ENCODE assay signal across 29 cellular contexts in genomic region chr1:19825298-19825697, GRCh38. TPM values are rescaled to one million over a fixed set of nuclear protein-coding genes. Genes with fewer than 3 reads are reported as not detected.
A peak's percentile ranks its signal among the peaks of the same experiment; 100 is the strongest.
DNase-seq lines count a peak whose midpoint lies in the region; ATAC-seq lines count a peak whose summit lies in the region.
"Had no signal": no experiment of that assay in that cellular context is flagged by ENCODE, and none has a peak within 500 bp of the region (broad histone marks: within the 10 kb centered on the region; RNA-seq: fewer than 3 reads in every experiment).

No MANE protein-coding gene starts in this region.

- DNase-seq in DMS153 (lab: John Stamatoyannopoulos, UW), result peak; percentile 12
- DNase-seq in DMS153 treated with DMSO at 0.1 percent for 48 hours (lab: John Stamatoyannopoulos, UW; ENCODE audit: unreplicated experiment), result no peak
- DNase-seq in RPMI8226, result peak; percentile 49
- peak; percentile 64 for DNase-seq in iPS DF 6.9 (ENCODE audit: low read depth, low spot score)
- peak; percentile 42 for DNase-seq in posterior vena cava (ENCODE audit: low spot score)
- no peak for DNase-seq in AG20443 (ENCODE audit: low spot score)
- DNase-seq: activated CD4-positive, alpha-beta memory T cell treated with anti-CD3 and anti-CD28 coated beads for 36 hours; activated naive CD4-positive, alpha-beta T cell treated with anti-CD3 and anti-CD28 coated beads, Interleukin-2, amount 10 ng/mL, durations not matched to agents 7 days and 5 days; anterior cingulate cortex; effector memory CD8-positive, alpha-beta T cell; GF-D8; head of caudate nucleus; mammary epithelial cell; MM.1S; naive thymus-derived CD4-positive, alpha-beta T cell; NCI-H187 treated with DMSO at 0.1 percent for 48 hours; posterior cingulate gyrus; stimulated activated CD4-positive, alpha-beta T cell treated with anti-CD3 and anti-CD28 coated beads, Interleukin-2, amount 100 ng/mL, for 48 hours; stimulated activated naive CD8-positive, alpha-beta T cell treated with anti-CD3 and anti-CD28 coated beads, Interleukin-15, amount 100 ng/mL, for 72 hours had no signal

- no peak for ATAC-seq in HG02852 (IDR thresholded peaks at IDR 0.05; ENCODE audit: unreplicated experiment)
- no peak for ATAC-seq in HG02938 (IDR thresholded peaks at IDR 0.05; ENCODE audit: unreplicated experiment)
- ATAC-seq: effector memory CD8-positive, alpha-beta T cell; GM12878; naive thymus-derived CD4-positive, alpha-beta T cell; Right ventricle myocardium inferior; stimulated activated naive CD8-positive, alpha-beta T cell treated with anti-CD3 and anti-CD28 coated beads, Interleukin-15, amount 100 ng/mL, for 72 hours had no signal

- peaks cover 2% of the 10 kb centered on the region; the same call in 1 of the 2 replicates for H3K4me1 ChIP-seq in iPS DF 6.9 (ENCODE audit: control insufficient read depth, insufficient read depth, low read length)
- H3K4me1 ChIP-seq: HAP-1 had no signal

- no CpG with 5 or more reads among the region's 6 CpGs for WGBS in iPS DF 6.9 (ENCODE audit: insufficient coverage, insufficient read length)

- H3K36me3 ChIP-seq in iPS DF 6.9 (ENCODE audit: control insufficient read depth, insufficient read depth, low read length), result no peaks in the 10 kb centered on the region
- H3K36me3 ChIP-seq: HAP-1 had no signal

- H3K4me3 ChIP-seq in iPS DF 6.9 (ENCODE audit: low read length), result no peak overlapping the region
- H3K4me3 ChIP-seq: GM12878, HAP-1, skin epidermis had no signal

- no peak overlapping the region for H3K27ac ChIP-seq in iPS DF 6.9 (ENCODE audit: low read length)
- H3K27ac ChIP-seq: 22Rv1, HL-60, skin epidermis, VCaP had no signal

- H3K9me3 ChIP-seq in iPS DF 6.9 (ENCODE audit: control insufficient read depth, insufficient read depth, low read length), result no peaks in the 10 kb centered on the region
- H3K9me3 ChIP-seq: HAP-1 had no signal

- intact Hi-C loops in posterior vena cava (cut with DNase I), result no loop called here

- no peaks in the 10 kb centered on the region for H3K27me3 ChIP-seq in iPS DF 6.9 (ENCODE audit: control insufficient read depth, insufficient read depth, low read length)

RNA-seq across cellular contexts. Expression of gene RNF186, which starts 10.2 kb away (rescaled TPM):
- total RNA-seq in posterior vena cava, result not detected
- total RNA-seq: activated CD4-positive, alpha-beta memory T cell treated with anti-CD3 and anti-CD28 coated beads for 36 hours; cerebellum; GM12878; mammary epithelial cell; naive thymus-derived CD4-positive, alpha-beta T cell; Right ventricle myocardium inferior had no signal

RNA-seq across cellular contexts. Expression of gene TMCO4, which starts 25.6 kb away (rescaled TPM):
- 10 to 100 TPM; 12.3 to 13.2 TPM for total RNA-seq in posterior vena cava

RNA-seq across cellular contexts. Expression of gene OTUD3, which starts 56.9 kb away (rescaled TPM):
- 1 to 10 TPM; 8.1 to 9.4 TPM for total RNA-seq in posterior vena cava

Comparison
In these comparisons a context has a peak if more than half of its experiments do, and no peak if none do; other contexts are left out.
1. DNase-seq: peak in DMS153 (single experiment), RPMI8226 (single experiment), iPS DF 6.9 (single experiment) and posterior vena cava (single experiment); none in DMS153 treated with DMSO at 0.1 percent for 48 hours (single experiment) and AG20443 (single experiment).